14 cellular contexts compared by ENCODE assay signal in the genomic region with DNA sequence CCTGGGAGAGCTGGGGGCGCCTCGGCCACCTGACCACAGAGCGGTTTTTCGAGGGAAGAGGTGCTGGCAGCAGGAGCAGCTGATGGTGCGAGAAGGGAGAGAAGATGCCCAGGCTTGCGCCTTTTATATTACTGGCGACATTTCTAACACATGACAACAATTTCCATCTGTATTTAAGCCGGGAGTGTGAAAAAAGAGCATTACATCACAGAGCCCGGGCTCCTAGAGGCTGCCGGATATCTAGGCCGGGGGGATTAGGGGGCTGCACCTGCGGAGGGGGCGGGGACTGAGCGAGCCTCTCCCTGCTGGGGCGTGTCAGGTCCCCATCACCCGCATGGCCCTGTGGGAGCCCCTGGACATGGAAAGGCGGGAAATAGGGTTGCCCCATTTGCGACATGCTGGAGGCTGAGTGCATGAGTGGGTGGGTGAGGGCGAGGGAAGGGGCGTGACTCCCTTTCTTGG.
DNase-seq lines count a peak whose midpoint lies in the region; ATAC-seq and TF ChIP-seq lines count a peak whose summit lies in the region.
"Had no signal": no experiment of that assay in that cellular context is flagged by ENCODE, and none has a peak within 500 bp of the region (broad histone marks: within the 10 kb centered on the region; RNA-seq: fewer than 3 reads in every experiment).

No MANE protein-coding gene starts in this region.

- H3K9me3 ChIP-seq in tibial artery: no peaks in the 10 kb centered on the region
- H3K9me3 ChIP-seq: HAP-1, lower lobe of right lung, Peyer's patch had no signal

- CTCF ChIA-PET in activated CD8-positive, alpha-beta T cell treated with anti-CD3 and anti-CD28 coated beads for 36 hours (lab: Charles Lee): no interaction called here

- H3K27me3 ChIP-seq in dorsolateral prefrontal cortex: no peaks in the 10 kb centered on the region
- H3K27me3 ChIP-seq in tibial artery: no peaks in the 10 kb centered on the region
- H3K27me3 ChIP-seq: Peyer's patch had no signal

- DNase-seq in NCI-H2227 treated with DMSO at 0.1 percent for 48 hours (lab: John Stamatoyannopoulos, UW) (peak; percentile 50), dorsolateral prefrontal cortex (peak in 4 of 10 donors; percentile 30 to 55 (median 40)), medulla oblongata (ENCODE audit: extremely low spot score) (peak; percentile 42), tibial artery (no peak), COLO829 (ENCODE audit: low spot score) (no peak)
- DNase-seq in activated CD8-positive, alpha-beta T cell treated with anti-CD3 and anti-CD28 coated beads for 36 hours: no peak
- DNase-seq: lower lobe of right lung; NCI-H1694 treated with DMSO at 0.1 percent for 48 hours; stimulated activated naive CD4-positive, alpha-beta T cell had no signal

- no peak overlapping the region for H3K4me3 Mint-ChIP-seq in activated CD8-positive, alpha-beta T cell treated with anti-CD3 and anti-CD28 coated beads for 36 hours

- peaks cover 25% of the 10 kb centered on the region for H3K27me3 Mint-ChIP-seq in activated CD8-positive, alpha-beta T cell treated with anti-CD3 and anti-CD28 coated beads for 36 hours

- intact Hi-C loops in dorsolateral prefrontal cortex (cut with DNase I): loop anchor here (5.0 to 10.0 kb wide), 8 partner anchors 74 to 159 kb away; no protein-coding TSS in a partner anchor
- intact Hi-C loops in tibial artery (cut with DNase I; ENCODE audit: low total_unique reads): no loop called here
- intact Hi-C loops in activated CD8-positive, alpha-beta T cell treated with anti-CD3 and anti-CD28 coated beads for 36 hours (cut with micrococcal nuclease): no loop called here

- H3K27ac ChIP-seq in dorsolateral prefrontal cortex (peak overlapping the region; percentile 36 to 94 (median 86)), tibial artery (no peak overlapping the region)
- H3K27ac ChIP-seq: HL-60, lower lobe of right lung, Peyer's patch had no signal

- POLR2A ChIA-PET in activated CD8-positive, alpha-beta T cell treated with anti-CD3 and anti-CD28 coated beads for 36 hours (lab: Charles Lee): no interaction called here

- H3K4me3 ChIP-seq in dorsolateral prefrontal cortex: peak overlapping the region; percentile 47 to 83 (median 67)
- peak overlapping the region; percentile 42 to 53 for H3K4me3 ChIP-seq in tibial artery

- H3K36me3 ChIP-seq in tibial artery: no peaks in the 10 kb centered on the region
- H3K36me3 ChIP-seq: HAP-1, lower lobe of right lung, Peyer's patch had no signal

- no peak overlapping the region for H3K27ac Mint-ChIP-seq in activated CD8-positive, alpha-beta T cell treated with anti-CD3 and anti-CD28 coated beads for 36 hours
- H3K27ac Mint-ChIP-seq: activated T-helper 2 cell treated with anti-CD3 and anti-CD28 coated beads, Interferon-gamma antibody, Interleukin-2, Interleukin-4, amounts not matched to agents 10 μg/mL and 5 μg/mL and 100 μg/mL, durations not matched to agents 14 hours and 24 hours and 36 hours had no signal

- H3K4me1 Mint-ChIP-seq in activated CD8-positive, alpha-beta T cell treated with anti-CD3 and anti-CD28 coated beads for 36 hours (ENCODE audit: low read depth): no peaks in the 10 kb centered on the region

- no peaks in the 10 kb centered on the region for H3K36me3 Mint-ChIP-seq in activated CD8-positive, alpha-beta T cell treated with anti-CD3 and anti-CD28 coated beads for 36 hours (ENCODE audit: low read depth)

- H3K4me1 ChIP-seq in tibial artery: peaks cover 0 to 30% (median 16%) of the 10 kb centered on the region in 4 donors

- no peak for ATAC-seq in GM18867 (IDR thresholded peaks at IDR 0.05; ENCODE audit: unreplicated experiment)
- no peak for ATAC-seq in activated CD8-positive, alpha-beta T cell treated with anti-CD3 and anti-CD28 coated beads for 36 hours

- no peaks in the 10 kb centered on the region for H3K9me3 Mint-ChIP-seq in activated CD8-positive, alpha-beta T cell treated with anti-CD3 and anti-CD28 coated beads for 36 hours
- H3K9me3 Mint-ChIP-seq: activated T-helper 2 cell treated with anti-CD3 and anti-CD28 coated beads, Interferon-gamma antibody, Interleukin-2, Interleukin-4, amounts not matched to agents 10 μg/mL and 5 μg/mL and 100 μg/mL, durations not matched to agents 14 hours and 24 hours and 36 hours had no signal

- TF ChIP-seq CTCF in dorsolateral prefrontal cortex (IDR thresholded peaks at IDR 0.05 in 54 of 56, conservative IDR thresholded peaks at IDR 0.05 in 2 of 56; ENCODE audit: low read depth in 1 of 56, partially characterized antibody in 56 of 56) (no peak), tibial artery (IDR thresholded peaks at IDR 0.05) (no peak)
- no peak for TF ChIP-seq CTCF in activated CD8-positive, alpha-beta T cell treated with anti-CD3 and anti-CD28 coated beads for 36 hours (IDR thresholded peaks at IDR 0.05)

Comparison
In these comparisons a context has a peak if more than half of its experiments do, and no peak if none do; other contexts are left out.
1. DNase-seq: peak in NCI-H2227 treated with DMSO at 0.1 percent for 48 hours (single experiment) and medulla oblongata (single experiment); none in tibial artery (0 of 2), COLO829 (single experiment) and activated CD8-positive, alpha-beta T cell treated with anti-CD3 and anti-CD28 coated beads for 36 hours (single experiment).
2. H3K27ac ChIP-seq: peak in dorsolateral prefrontal cortex (59 of 59); none in tibial artery (0 of 2).
3. intact Hi-C loops: an anchor here in dorsolateral prefrontal cortex (5.0 to 10.0 kb wide); none called in tibial artery and activated CD8-positive, alpha-beta T cell treated with anti-CD3 and anti-CD28 coated beads for 36 hours.